ENCODE assay signal across 31 cellular contexts in the genomic region with DNA sequence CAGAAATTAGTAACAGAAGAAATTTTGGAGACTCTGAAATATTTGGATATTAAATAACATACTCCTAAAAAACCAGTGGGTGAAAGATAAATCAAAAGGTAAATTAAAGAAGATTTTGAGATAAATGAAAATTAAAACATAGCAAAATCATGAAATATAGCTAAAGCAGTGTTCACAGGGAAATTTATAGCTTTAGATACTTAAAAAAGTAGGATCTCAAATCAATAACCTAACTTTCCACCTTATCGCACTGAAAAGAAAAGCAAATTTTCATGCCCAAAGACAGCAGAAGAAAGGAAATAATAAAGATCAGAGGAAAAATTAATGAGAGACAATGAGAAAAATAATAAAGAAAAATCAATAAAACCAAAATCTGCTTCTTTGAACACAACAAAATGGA.
"Had no signal": no experiment of that assay in that cellular context is flagged by ENCODE, and none has a peak within 500 bp of the region (broad histone marks: within the 10 kb centered on the region; RNA-seq: fewer than 3 reads in every experiment).

No MANE protein-coding gene starts in this region.

- DNase-seq: activated effector memory CD4-positive, alpha-beta T cell treated with anti-CD3 and anti-CD28 coated beads, Interleukin-2, amount 50 U/mL, for 16 hours; activated effector memory CD4-positive, alpha-beta T cell treated with Interleukin-2 at 50 U/mL for 16 hours; activated gamma-delta T cell; activated gamma-delta T cell treated with Interleukin-2 at 50 U/mL for 16 hours; activated naive CD4-positive, alpha-beta T cell; activated naive CD4-positive, alpha-beta T cell treated with anti-CD3 and anti-CD28 coated beads for 36 hours; activated naive CD4-positive, alpha-beta T cell treated with anti-CD3 and anti-CD28 coated beads, Interleukin-2, amount 10 ng/mL, durations not matched to agents 7 days and 5 days; activated naive CD4-positive, alpha-beta T cell treated with anti-CD3 and anti-CD28 coated beads, Interleukin-2, amount 50 U/mL, for 16 hours; activated naive CD4-positive, alpha-beta T cell treated with Interleukin-2 at 50 U/mL for 16 hours; activated naive CD8-positive, alpha-beta T cell treated with anti-CD3 and anti-CD28 coated beads for 36 hours; activated naive CD8-positive, alpha-beta T cell treated with anti-CD3 and anti-CD28 coated beads, Interleukin-2, amount 10 ng/mL, durations not matched to agents 7 days and 5 days; activated naive CD8-positive, alpha-beta T cell treated with anti-CD3 and anti-CD28 coated beads, Interleukin-2, amount 50 U/mL, for 24 hours; activated T-cell treated with anti-CD3 and anti-CD28 coated beads, Interleukin-2, amount 50 U/mL, for 24 hours; activated T-cell treated with anti-CD3 and anti-CD28 coated beads, Interleukin-2, amount 50 U/mL, for 4 hours; activated T-cell treated with anti-CD3 and anti-CD28 coated beads, Interleukin-2, amount 50 U/mL, for 48 hours; activated T-cell treated with anti-CD3 and anti-CD28 coated beads, Interleukin-2, amount 50 U/mL, for 72 hours; adrenal gland; amniotic stem cell; amygdala; anterior cingulate cortex; aorta; body of pancreas; brain microvascular endothelial cell; caudate nucleus; central memory CD4-positive, alpha-beta T cell; cerebellar nuclear complex had no signal

- H3K4me1 ChIP-seq: adrenal gland, ascending aorta, body of pancreas, breast epithelium had no signal

- H3K4me3 ChIP-seq: adrenal gland, ascending aorta, body of pancreas, breast epithelium, cardiac muscle cell had no signal

- ATAC-seq: activated naive CD4-positive, alpha-beta T cell treated with anti-CD3 and anti-CD28 coated beads, Interleukin-2, amount 50 U/mL, for 72 hours; activated naive CD8-positive, alpha-beta T cell treated with anti-CD3 and anti-CD28 coated beads, Interleukin-2, amount 50 U/mL, for 24 hours; activated T-cell treated with anti-CD3 and anti-CD28 coated beads, Interleukin-2, amount 50 U/mL, for 4 hours; activated T-cell treated with anti-CD3 and anti-CD28 coated beads, Interleukin-2, amount 50 U/mL, for 72 hours; activated T-helper 17 cell treated with anti-CD3 and anti-CD28 coated beads, Interleukin-2, amount 50 U/mL, for 72 hours; body of pancreas had no signal

- H3K9me3 ChIP-seq: adrenal gland, ascending aorta, body of pancreas, breast epithelium had no signal

- H3K27me3 ChIP-seq: adrenal gland, ascending aorta, body of pancreas, brain microvascular endothelial cell, breast epithelium, cardiac muscle cell had no signal

- H3K27ac ChIP-seq: adrenal gland, ascending aorta, body of pancreas, brain microvascular endothelial cell, breast epithelium, cardiac muscle cell had no signal

- H3K36me3 ChIP-seq: adrenal gland, ascending aorta, brain microvascular endothelial cell, breast epithelium, cardiac muscle cell had no signal
